1 cellular context compared by ENCODE assay signal in genomic region chr13:100124265-100124664, GRCh38.
TF ChIP-seq lines count a peak whose summit lies in the region.

No MANE protein-coding gene starts in this region.

TF ChIP-seq in HepG2, 621 proteins besides CTCF, POLR2A, EP300 and RAD21 (continued from another document):
- TF ChIP-seq KMT2B (CRISPR knock-in tag; IDR thresholded peaks at IDR 0.05) (no peak), ZNF205 (CRISPR knock-in tag; IDR thresholded peaks at IDR 0.05) (no peak), SMC3 (IDR thresholded peaks at IDR 0.05; ENCODE audit: low read length) (no peak), ZNF207 (IDR thresholded peaks at IDR 0.05; ENCODE audit: borderline replicate concordance) (no peak), BRCA1 (CRISPR knock-in tag; IDR thresholded peaks at IDR 0.05) (no peak), NFAT5 (CRISPR knock-in tag; IDR thresholded peaks at IDR 0.05) (no peak), MYC (CRISPR knock-in tag; IDR thresholded peaks at IDR 0.05; ENCODE audit: borderline replicate concordance) (no peak), ZNF7 (CRISPR knock-in tag; IDR thresholded peaks at IDR 0.05) (no peak), THAP7 (CRISPR knock-in tag; IDR thresholded peaks at IDR 0.05) (no peak)
TF ChIP-seq in HepG2: peak in this region for 0.
